In genomic region chr1:154970631-154971340, GRCh38 we compare ENCODE assay signal across 8 cellular contexts. TPM values are rescaled to one million over a fixed set of nuclear protein-coding genes. Genes with fewer than 3 reads are reported as not detected.
DNase-seq lines count a peak whose midpoint lies in the region; ATAC-seq, FAIRE-seq and TF ChIP-seq lines count a peak whose summit lies in the region.

Gene SHC1 (minus strand): TSS chr1:154970747. CDS start chr1:154970526, 221 bp downstream.

- FAIRE-seq in frontal cortex (lab: Jason Lieb, UNC) (no peak), urothelium cell line (lab: Jason Lieb, UNC) (no peak)

- H3K4me1 Mint-ChIP-seq in activated naive CD4-positive, alpha-beta T cell treated with anti-CD3 and anti-CD28 coated beads, Interleukin-2, amount 50 U/mL, for 24 hours = peaks cover 38% of the 10 kb centered on the region
- peaks cover 52% of the 10 kb centered on the region for H3K4me1 Mint-ChIP-seq in nephron progenitor cell

- peak; percentile 43 for ATAC-seq in GM18868 (IDR thresholded peaks at IDR 0.05; ENCODE audit: unreplicated experiment)

- no peaks in the 10 kb centered on the region for H3K9me3 Mint-ChIP-seq in activated naive CD4-positive, alpha-beta T cell treated with anti-CD3 and anti-CD28 coated beads, Interleukin-2, amount 50 U/mL, for 24 hours
- no peaks in the 10 kb centered on the region for H3K9me3 Mint-ChIP-seq in nephron progenitor cell

- H3K36me3 Mint-ChIP-seq in activated naive CD4-positive, alpha-beta T cell treated with anti-CD3 and anti-CD28 coated beads, Interleukin-2, amount 50 U/mL, for 24 hours = peaks cover 2% of the 10 kb centered on the region
- H3K36me3 Mint-ChIP-seq in nephron progenitor cell (ENCODE audit: low read depth) = peaks cover 21% of the 10 kb centered on the region

- peak within 1 kb of the TSS; percentile 40 for H3K4me3 Mint-ChIP-seq in activated naive CD4-positive, alpha-beta T cell treated with anti-CD3 and anti-CD28 coated beads, Interleukin-2, amount 50 U/mL, for 24 hours
- H3K4me3 Mint-ChIP-seq in nephron progenitor cell = peak within 1 kb of the TSS; percentile 88

- in situ Hi-C loops in ACHN (cut with HindIII; ENCODE audit: low pct_ligation_motif_present, low pct_unique_long_range_greater_than_20kb, low sequenced_read_pairs) = no loop called here

- DNase-seq in ACHN (peak; percentile 97), NCI-H82 (lab: John Stamatoyannopoulos, UW) (peak; percentile 98), frontal cortex (ENCODE audit: low spot score in 2 of 2) (peak; percentile 63 to 92), nephron progenitor cell (peak; percentile 91), urothelium cell line (ENCODE audit: low spot score) (peak; percentile 93), SKM-1 treated with dmso at 0.1 percent for 144 hours (lab: John Stamatoyannopoulos, UW; ENCODE audit: unreplicated experiment) (no peak)

- no peak for TF ChIP-seq CTCF in nephron progenitor cell (IDR thresholded peaks at IDR 0.05)

- H3K27me3 Mint-ChIP-seq in activated naive CD4-positive, alpha-beta T cell treated with anti-CD3 and anti-CD28 coated beads, Interleukin-2, amount 50 U/mL, for 24 hours = no peaks in the 10 kb centered on the region
- no peaks in the 10 kb centered on the region for H3K27me3 Mint-ChIP-seq in nephron progenitor cell (ENCODE audit: low read depth, poor library complexity)

- H3K27ac Mint-ChIP-seq in activated naive CD4-positive, alpha-beta T cell treated with anti-CD3 and anti-CD28 coated beads, Interleukin-2, amount 50 U/mL, for 24 hours = peak within 1 kb of the TSS; percentile 79
- peak within 1 kb of the TSS; percentile 95 for H3K27ac Mint-ChIP-seq in nephron progenitor cell

RNA-seq across cellular contexts. Expression of gene SHC1, which starts in this region (rescaled TPM):
- total RNA-seq in frontal cortex = 6.9 TPM
